7 cellular contexts compared by ENCODE assay signal in genomic region chr3:49351521-49352011, GRCh38. TPM values are rescaled to one million over a fixed set of nuclear protein-coding genes. Genes with fewer than 3 reads are reported as not detected.
DNase-seq lines count a peak whose midpoint lies in the region; ATAC-seq, FAIRE-seq and TF ChIP-seq lines count a peak whose summit lies in the region.

No MANE protein-coding gene starts in this region.

- no peaks in the 10 kb centered on the region for H4K20me1 ChIP-seq in keratinocyte (ENCODE audit: control insufficient read depth, extremely low read depth, insufficient read depth, low read length)

- no peak for TF ChIP-seq CTCF in keratinocyte (optimal IDR thresholded peaks at IDR 0.05 in 1 of 3, IDR thresholded peaks at IDR 0.05 in 1 of 3, conservative IDR thresholded peaks at IDR 0.05 in 1 of 3; ENCODE audit: extremely low read depth in 1 of 3, insufficient read depth in 2 of 3, low read length in 3 of 3)
- no peak for TF ChIP-seq CTCF in BE2C (IDR thresholded peaks at IDR 0.05; ENCODE audit: low read depth, low read length)

- no peaks in the 10 kb centered on the region for H3K9me3 ChIP-seq in adipocyte (ENCODE audit: control insufficient read depth, low read length)
- no peaks in the 10 kb centered on the region for H3K9me3 ChIP-seq in keratinocyte (ENCODE audit: control insufficient read depth, low read depth, low read length)
- no peaks in the 10 kb centered on the region for H3K9me3 ChIP-seq in thymus (ENCODE audit: control insufficient read depth)
- no peaks in the 10 kb centered on the region for H3K9me3 ChIP-seq in BE2C

- TF ChIP-seq RAD21 in Ishikawa (IDR thresholded peaks at IDR 0.05; ENCODE audit: low read depth) = no peak; the same call in 1 of the 2 replicates

- H2AFZ ChIP-seq in keratinocyte (ENCODE audit: control insufficient read depth, low read length) = peak overlapping the region; percentile 29

- dilution Hi-C loops in keratinocyte (cut with MboI; ENCODE audit: extremely low pct_ligation_motif_present, low sequenced_read_pairs) = no loop called here

- DNase-seq in adipocyte (ENCODE audit: low read depth) (peak; percentile 85), keratinocyte (ENCODE audit: low read depth, low spot score) (no peak), BE2C (no peak), NCI-H748 (lab: John Stamatoyannopoulos, UW; ENCODE audit: unreplicated experiment) (no peak)

- H3K9ac ChIP-seq in adipocyte (ENCODE audit: low read length) (peak overlapping the region; percentile 78), keratinocyte (ENCODE audit: control insufficient read depth, extremely low read depth, insufficient read depth, low read length) (peak overlapping the region; percentile 52)

- H3K4me2 ChIP-seq in keratinocyte (ENCODE audit: control insufficient read depth, extremely low read depth, insufficient read depth, low read depth, low read length) = peak overlapping the region; percentile 53

- TF ChIP-seq EP300 in Ishikawa (IDR thresholded peaks at IDR 0.05; ENCODE audit: borderline replicate concordance) = no peak

- H3K36me3 ChIP-seq in adipocyte (ENCODE audit: control insufficient read depth, insufficient read depth, low read length, severe bottlenecking) (peaks cover 12% of the 10 kb centered on the region), keratinocyte (ENCODE audit: control insufficient read depth in 2 of 2, extremely low read depth in 1 of 2, insufficient read depth in 2 of 2, low read length in 2 of 2) (peaks cover 5 to 9% of the 10 kb centered on the region in 2 experiments), thymus (ENCODE audit: control insufficient read depth, insufficient read depth) (peaks cover 9% of the 10 kb centered on the region), BE2C (peaks cover 5% of the 10 kb centered on the region)

- H3K9me1 ChIP-seq in keratinocyte (ENCODE audit: control insufficient read depth, extremely low read depth, insufficient read depth, low read length) = peaks cover 2% of the 10 kb centered on the region

- H3K4me3 ChIP-seq in adipocyte (ENCODE audit: low read length) (peak overlapping the region; percentile 46), keratinocyte (ENCODE audit: control insufficient read depth in 2 of 3, extremely low read depth in 1 of 3, insufficient read depth in 2 of 3, low read depth in 1 of 3, low read length in 3 of 3) (no peak overlapping the region), thymus (ENCODE audit: low read length) (no peak overlapping the region), BE2C (ENCODE audit: low read depth, low read length) (no peak overlapping the region)

- no peaks in the 10 kb centered on the region for H3K27me3 ChIP-seq in adipocyte (replicated peaks; ENCODE audit: control insufficient read depth, insufficient read depth, low read length)
- H3K27me3 ChIP-seq in keratinocyte (ENCODE audit: control insufficient read depth, extremely low read depth, insufficient read depth, low read length) = no peaks in the 10 kb centered on the region
- H3K27me3 ChIP-seq in thymus (ENCODE audit: control insufficient read depth, insufficient read depth) = no peaks in the 10 kb centered on the region
- no peaks in the 10 kb centered on the region for H3K27me3 ChIP-seq in BE2C

- ATAC-seq in HG02884 (IDR thresholded peaks at IDR 0.05; ENCODE audit: unreplicated experiment) = no peak

- FAIRE-seq in keratinocyte (lab: Jason Lieb, UNC) = peak; percentile 85

- H3K4me1 ChIP-seq in adipocyte (ENCODE audit: control insufficient read depth, insufficient read depth, low read length) = peaks cover 45% of the 10 kb centered on the region
- peaks cover 35% of the 10 kb centered on the region for H3K4me1 ChIP-seq in keratinocyte (ENCODE audit: control insufficient read depth, extremely low read depth, insufficient read depth, low read length)
- H3K4me1 ChIP-seq in thymus (ENCODE audit: control insufficient read depth, insufficient read depth, low read length) = no peaks in the 10 kb centered on the region
- H3K4me1 ChIP-seq in BE2C = no peaks in the 10 kb centered on the region

- WGBS in thymus = 42% methylated on average over 1 of the region's 1 CpG

- peak overlapping the region; percentile 78 for H3K27ac ChIP-seq in keratinocyte (ENCODE audit: control insufficient read depth, insufficient read depth, low read length)
- H3K27ac ChIP-seq in thymus (ENCODE audit: low read depth) = peak overlapping the region; percentile 52

- H3K79me2 ChIP-seq in keratinocyte (ENCODE audit: control insufficient read depth, insufficient read depth, low read length) = peaks cover 5% of the 10 kb centered on the region

TF ChIP-seq in Ishikawa, 13 proteins besides CTCF, POLR2A, EP300 and RAD21:
- no peak for TF ChIP-seq REST (IDR thresholded peaks at IDR 0.05; ENCODE audit: low read depth)
- peak; percentile 41 for TF ChIP-seq TEAD4 (IDR thresholded peaks at IDR 0.05)
- TF ChIP-seq EGR1 (IDR thresholded peaks at IDR 0.05) = no peak
- TF ChIP-seq MAX (IDR thresholded peaks at IDR 0.05) = 0 out of 2 replicates have a peak, but pooled peaks have one; percentile 7

RNA-seq across cellular contexts. Expression of gene GPX1, which starts 6.6 kb away (rescaled TPM):
- polyA plus RNA-seq in keratinocyte (395 to 588 TPM (median 427 TPM) in 3 replicates), thymus (384 TPM)
- polyA plus RNA-seq in keratinocyte (2011; ENCODE audit: low read depth) = 59.1 TPM
- 410 and 894 TPM in 2 replicates for polyA plus RNA-seq in keratinocyte (2011; cell fraction: cytosol; rRNA removed)
- polyA plus RNA-seq in keratinocyte (2011; cell fraction: nucleus; rRNA removed) = 137 and 206 TPM in 2 replicates
- 197 and 503 TPM in 2 replicates for polyA plus RNA-seq in keratinocyte (2012; ENCODE audit: low replicate concordance)
- 126 to 280 TPM (median 176 TPM) in 3 replicates for polyA minus RNA-seq in keratinocyte
- 674 TPM for polyA minus RNA-seq in keratinocyte (2011; cell fraction: cytosol; rRNA and poly(A)+ RNA removed)
- polyA minus RNA-seq in keratinocyte (2011; cell fraction: nucleus; rRNA and poly(A)+ RNA removed) = 67.9 and 72.7 TPM in 2 replicates
- 535 TPM for polyA plus RNA-seq in BE2C (2012; ENCODE audit: insufficient read depth, insufficient read length, low read depth)

RNA-seq across cellular contexts. Expression of gene USP4, which starts 11.7 kb away (rescaled TPM):
- polyA plus RNA-seq in keratinocyte (39.5 to 47.8 TPM (median 45.6 TPM) in 3 replicates), thymus (57.8 TPM)
- polyA plus RNA-seq in keratinocyte (2011; ENCODE audit: low read depth) = 53.6 TPM
- polyA plus RNA-seq in keratinocyte (2011; cell fraction: cytosol; rRNA removed) = 27.7 and 33.1 TPM in 2 replicates
- 65.0 and 69.3 TPM in 2 replicates for polyA plus RNA-seq in keratinocyte (2011; cell fraction: nucleus; rRNA removed)
- polyA plus RNA-seq in keratinocyte (2012; ENCODE audit: low replicate concordance) = 33.5 and 38.5 TPM in 2 replicates
- 56.3 to 101 TPM (median 82.3 TPM) in 3 replicates for polyA minus RNA-seq in keratinocyte
- 25.9 TPM for polyA minus RNA-seq in keratinocyte (2011; cell fraction: cytosol; rRNA and poly(A)+ RNA removed)
- polyA minus RNA-seq in keratinocyte (2011; cell fraction: nucleus; rRNA and poly(A)+ RNA removed) = 30.4 and 60.2 TPM in 2 replicates
- polyA plus RNA-seq in BE2C (2012; ENCODE audit: insufficient read depth, insufficient read length, low read depth) = 54.6 TPM
